10 cellular contexts compared by ENCODE assay signal in the genomic region with DNA sequence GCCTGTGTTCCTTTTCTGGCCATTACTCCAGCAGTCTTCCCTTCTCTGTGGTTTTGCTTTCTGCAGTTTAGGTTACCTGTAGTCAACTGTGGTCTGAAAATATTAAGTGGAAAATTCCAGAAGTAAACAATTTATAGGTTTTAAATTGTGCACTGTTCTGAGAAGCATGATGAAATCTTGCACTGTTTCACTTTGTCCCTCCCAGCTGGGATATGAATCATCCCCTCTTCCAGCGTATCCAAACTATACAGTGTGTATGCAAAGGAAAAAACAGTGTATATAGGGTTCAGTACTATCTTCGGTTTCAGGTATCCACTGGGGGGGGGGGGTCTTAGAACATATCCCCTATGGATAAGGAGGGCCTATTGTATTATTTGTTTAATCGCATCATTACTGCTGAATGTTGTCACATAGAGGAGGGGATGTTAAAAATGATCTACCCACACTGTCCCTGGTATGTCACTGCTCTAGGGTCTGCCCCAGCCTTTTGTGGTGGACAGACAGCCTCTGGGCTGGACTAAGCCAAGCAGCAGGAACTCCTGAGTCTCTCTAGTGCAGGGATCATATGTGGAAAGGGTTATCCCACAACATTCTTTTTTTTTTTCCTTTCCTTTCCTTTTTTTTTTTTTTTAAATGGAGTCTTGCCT.
DNase-seq lines count a peak whose midpoint lies in the region; ATAC-seq, FAIRE-seq and TF ChIP-seq lines count a peak whose summit lies in the region.
"Had no signal": no experiment of that assay in that cellular context is flagged by ENCODE, and none has a peak within 500 bp of the region (broad histone marks: within the 10 kb centered on the region; RNA-seq: fewer than 3 reads in every experiment).

No MANE protein-coding gene starts in this region.

- intact Hi-C loops in HCT116 (cut with micrococcal nuclease), result no loop called here

- H2AFZ ChIP-seq in HCT116 (ENCODE audit: low read depth, low read length, poor library complexity, severe bottlenecking), result peak overlapping the region; percentile 22

- H3K4me3 Mint-ChIP-seq in WTC11, result no peak overlapping the region
- H3K4me3 Mint-ChIP-seq: stimulated activated naive B cell treated with anti-CD40 and anti-IgM and Interleukin-4, amounts not matched to agents 10 μg/mL and 1 μg/mL and 100 μg/mL, for 72 hours had no signal

- H3K27ac ChIP-seq in HCT116 (ENCODE audit: low read depth, low read length), result no peak overlapping the region

- peaks cover 7 to 9% of the 10 kb centered on the region in 2 experiments for H3K4me1 ChIP-seq in HCT116 (ENCODE audit: control insufficient read depth in 1 of 2, insufficient read depth in 2 of 2, low read length in 2 of 2)

- TF ChIP-seq POLR2A in HCT116 (IDR thresholded peaks at IDR 0.05; ENCODE audit: borderline replicate concordance, extremely low read depth, insufficient read depth, insufficient read length), result no peak

- no peak overlapping the region for H3K9ac ChIP-seq in HCT116 (ENCODE audit: low read length)

- no peak for FAIRE-seq in frontal cortex (lab: Jason Lieb, UNC)

- H3K9me2 ChIP-seq in HCT116 (ENCODE audit: insufficient read depth), result no peaks in the 10 kb centered on the region

- TF ChIP-seq CTCF in HCT116 (IDR thresholded peaks at IDR 0.05 in 2 of 3, conservative IDR thresholded peaks at IDR 0.05 in 1 of 3; ENCODE audit: borderline replicate concordance in 1 of 3, insufficient read depth in 1 of 3, low read depth in 2 of 3, low read length in 2 of 3), result no peak
- no peak for TF ChIP-seq CTCF in WTC11 (IDR thresholded peaks at IDR 0.05)
- TF ChIP-seq CTCF in fibroblast of villous mesenchyme (IDR thresholded peaks at IDR 0.05; ENCODE audit: insufficient read depth, low read depth, low read length), result no peak

- no peaks in the 10 kb centered on the region for H3K9me3 ChIP-seq in HCT116 (ENCODE audit: control insufficient read depth in 1 of 2, insufficient read depth in 1 of 2, low read depth in 1 of 2, low read length in 2 of 2)
- H3K9me3 ChIP-seq: heart left ventricle had no signal

- peaks cover 23% of the 10 kb centered on the region for H3K4me1 Mint-ChIP-seq in WTC11

- no peak for TF ChIP-seq RAD21 in HCT116 (IDR thresholded peaks at IDR 0.05; ENCODE audit: low read depth)

- ATAC-seq in HCT116, result peak; percentile 57
- no peak for ATAC-seq in WTC11
- ATAC-seq: heart left ventricle; stimulated activated naive B cell treated with anti-CD40 and anti-IgM and Interleukin-4, amounts not matched to agents 10 μg/mL and 1 μg/mL and 100 μg/mL, for 72 hours had no signal

- H3K27me3 ChIP-seq in HCT116 (ENCODE audit: insufficient read depth, low read length), result no peaks in the 10 kb centered on the region
- H3K27me3 ChIP-seq: heart left ventricle had no signal

- H3K4me2 ChIP-seq in HCT116 (ENCODE audit: low read length), result peak overlapping the region; percentile 30

- no TSS peak for BruUV-seq in HCT116 (replicated peaks; lab: Mats Ljungman, UMichigan)

- H3K79me2 ChIP-seq in HCT116 (ENCODE audit: insufficient read depth, low read length), result no peaks in the 10 kb centered on the region

- H3K27me3 Mint-ChIP-seq in WTC11 (ENCODE audit: low read depth), result no peaks in the 10 kb centered on the region; the same call in 1 of the 2 replicates

- no peak overlapping the region for H3K27ac Mint-ChIP-seq in WTC11
- H3K27ac Mint-ChIP-seq: stimulated activated naive B cell treated with anti-CD40 and anti-IgM and Interleukin-4, amounts not matched to agents 10 μg/mL and 1 μg/mL and 100 μg/mL, for 72 hours had no signal

- H3K9me3 Mint-ChIP-seq in WTC11, result peaks cover 9% of the 10 kb centered on the region
- H3K9me3 Mint-ChIP-seq: stimulated activated naive B cell treated with anti-CD40 and anti-IgM and Interleukin-4, amounts not matched to agents 10 μg/mL and 1 μg/mL and 100 μg/mL, for 72 hours had no signal

- H3K36me3 Mint-ChIP-seq in WTC11, result no peaks in the 10 kb centered on the region
- H3K36me3 Mint-ChIP-seq: stimulated activated naive B cell treated with anti-CD40 and anti-IgM and Interleukin-4, amounts not matched to agents 10 μg/mL and 1 μg/mL and 100 μg/mL, for 72 hours had no signal

- RAD21 ChIA-PET in HCT116 (lab: Charles Lee; ENCODE audit: low non-redundant PET in 1 of 2, low total read pairs in 2 of 2, uncharacterized antibody in 2 of 2, unreplicated experiment in 2 of 2), result no interaction called here

- H4K20me1 ChIP-seq in HCT116 (ENCODE audit: insufficient read depth), result no peaks in the 10 kb centered on the region

- CTCF ChIA-PET in HCT116 (lab: Charles Lee), result no interaction called here
- CTCF ChIA-PET in WTC11 (lab: Charles Lee), result no interaction called here

- DNase-seq in AG08395 (ENCODE audit: low spot score) (peak; percentile 38), HCT116 (ENCODE audit: low read depth, low spot score) (no peak), WTC11 (ENCODE audit: low spot score) (no peak), fibroblast of villous mesenchyme (ENCODE audit: low read depth) (peak; percentile 88), frontal cortex (ENCODE audit: low spot score in 2 of 2) (no peak), putamen (ENCODE audit: low spot score) (no peak), HT-29 (ENCODE audit: low spot score) (no peak)
- DNase-seq in stimulated activated naive CD4-positive, alpha-beta T cell (lab: John Stamatoyannopoulos, UW), result no peak
- DNase-seq: heart left ventricle; stimulated activated naive B cell treated with anti-CD40 and anti-IgM and Interleukin-4, amounts not matched to agents 10 μg/mL and 1 μg/mL and 100 μg/mL, for 72 hours had no signal

- no peaks in the 10 kb centered on the region for H3K36me3 ChIP-seq in HCT116 (ENCODE audit: control insufficient read depth in 1 of 2, insufficient read depth in 2 of 2, low read length in 2 of 2)
- H3K36me3 ChIP-seq: heart left ventricle had no signal

- POLR2A ChIA-PET in HCT116 (lab: Charles Lee), result no interaction called here
- POLR2A ChIA-PET in WTC11 (lab: Charles Lee), result interaction anchor here (0.7 kb wide), 1 partner anchor 123 kb away, joined by 5 read pairs; no protein-coding TSS in a partner anchor

- no peak overlapping the region for H3K4me3 ChIP-seq in HCT116 (replicated peaks in 1 of 2; ENCODE audit: low read depth in 1 of 2, low read length in 2 of 2)
- H3K4me3 ChIP-seq in fibroblast of villous mesenchyme (ENCODE audit: low read depth, low read length), result no peak overlapping the region
- H3K4me3 ChIP-seq: heart left ventricle had no signal

TF ChIP-seq in HCT116, 20 proteins besides CTCF, POLR2A, EP300 and RAD21 (continues in another document):
- no peak for TF ChIP-seq EGR1 (IDR thresholded peaks at IDR 0.05; ENCODE audit: low read depth)
- TF ChIP-seq ELF1 (IDR thresholded peaks at IDR 0.05; ENCODE audit: borderline replicate concordance, low read depth), result no peak
- TF ChIP-seq ZFX (IDR thresholded peaks at IDR 0.05), result no peak
- TF ChIP-seq, protein P1, sequence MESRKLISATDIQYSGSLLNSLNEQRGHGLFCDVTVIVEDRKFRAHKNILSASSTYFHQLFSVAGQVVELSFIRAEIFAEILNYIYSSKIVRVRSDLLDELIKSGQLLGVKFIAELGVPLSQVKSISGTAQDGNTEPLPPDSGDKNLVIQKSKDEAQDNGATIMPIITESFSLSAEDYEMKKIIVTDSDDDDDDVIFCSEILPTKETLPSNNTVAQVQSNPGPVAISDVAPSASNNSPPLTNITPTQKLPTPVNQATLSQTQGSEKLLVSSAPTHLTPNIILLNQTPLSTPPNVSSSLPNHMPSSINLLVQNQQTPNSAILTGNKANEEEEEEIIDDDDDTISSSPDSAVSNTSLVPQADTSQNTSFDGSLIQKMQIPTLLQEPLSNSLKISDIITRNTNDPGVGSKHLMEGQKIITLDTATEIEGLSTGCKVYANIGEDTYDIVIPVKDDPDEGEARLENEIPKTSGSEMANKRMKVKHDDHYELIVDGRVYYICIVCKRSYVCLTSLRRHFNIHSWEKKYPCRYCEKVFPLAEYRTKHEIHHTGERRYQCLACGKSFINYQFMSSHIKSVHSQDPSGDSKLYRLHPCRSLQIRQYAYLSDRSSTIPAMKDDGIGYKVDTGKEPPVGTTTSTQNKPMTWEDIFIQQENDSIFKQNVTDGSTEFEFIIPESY (IDR thresholded peaks at IDR 0.05; ENCODE audit: extremely low read depth, insufficient replicate concordance, low read length), result no peak

TF ChIP-seq in WTC11, 78 proteins besides CTCF, POLR2A, EP300 and RAD21:
- TF ChIP-seq ELF4 (CRISPR knock-in tag; IDR thresholded peaks at IDR 0.05; ENCODE audit: low read depth), result no peak
- peak; percentile 95 for TF ChIP-seq GABPB1 (CRISPR knock-in tag; IDR thresholded peaks at IDR 0.05)
TF ChIP-seq in WTC11: peak in this region for 1.

Comparison
In these comparisons a context has a peak if more than half of its experiments do, and no peak if none do; other contexts are left out.
1. DNase-seq: peak in AG08395 (single experiment) and fibroblast of villous mesenchyme (single experiment); none in HCT116 (single experiment), WTC11 (single experiment), stimulated activated naive CD4-positive, alpha-beta T cell (0 of 6), frontal cortex (0 of 2), putamen (single experiment) and HT-29 (single experiment).